16 cellular contexts compared by ENCODE assay signal in the genomic region with DNA sequence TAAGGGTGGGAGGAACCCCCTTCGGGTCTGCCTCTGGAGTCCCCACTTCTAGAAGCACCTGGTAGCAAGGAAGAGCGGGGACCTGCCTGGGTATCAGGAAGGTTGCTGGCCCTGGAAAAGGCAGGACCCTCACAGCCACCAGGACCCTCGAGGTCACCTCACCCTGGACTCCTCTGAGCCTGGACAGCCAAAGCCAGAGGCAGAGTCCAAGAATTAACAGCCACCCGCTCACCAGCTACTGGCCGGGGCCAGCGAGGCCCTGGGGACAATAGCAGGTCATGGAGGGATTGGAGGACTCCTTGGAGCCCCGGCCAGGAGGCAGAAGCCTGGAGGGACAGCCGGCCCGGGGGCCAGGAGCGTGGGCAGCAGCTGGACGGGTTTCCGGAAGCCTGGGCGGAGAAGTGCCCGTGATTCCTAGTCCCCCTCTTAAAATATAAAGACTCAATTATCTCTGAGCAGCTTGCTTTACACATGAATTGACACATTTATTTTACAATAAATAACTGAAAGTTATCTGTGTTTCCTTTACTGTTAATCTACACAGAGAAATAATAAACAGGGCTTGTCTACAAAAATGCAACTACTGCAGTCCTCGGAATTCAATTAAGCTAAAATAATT.
DNase-seq lines count a peak whose midpoint lies in the region; ATAC-seq lines count a peak whose summit lies in the region.
"Had no signal": no experiment of that assay in that cellular context is flagged by ENCODE, and none has a peak within 500 bp of the region (broad histone marks: within the 10 kb centered on the region; RNA-seq: fewer than 3 reads in every experiment).

No MANE protein-coding gene starts in this region.

- H3K27ac ChIP-seq in effector memory CD4-positive, alpha-beta T cell (ENCODE audit: insufficient read depth, low read length, poor library complexity, severe bottlenecking) = peak overlapping the region; percentile 97
- H3K27ac ChIP-seq: brain microvascular endothelial cell, gastroesophageal sphincter, left lung had no signal

- DNase-seq in activated T-cell treated with anti-CD3 and anti-CD28 coated beads, Interleukin-2, amount 50 U/mL, for 1 hour = peak; percentile 23
- DNase-seq in activated T-cell treated with anti-CD3 and anti-CD28 coated beads for 4 hours (no peak), GM19238 (ENCODE audit: insufficient read length, low spot score) (no peak)
- DNase-seq in activated T-cell treated with anti-CD3 and anti-CD28 coated beads, Interleukin-2, amount 50 U/mL, for 24 hours = peak; percentile 37
- no peak for DNase-seq in effector memory CD4-positive, alpha-beta T cell
- DNase-seq in stimulated activated naive CD8-positive, alpha-beta T cell treated with anti-CD3 and anti-CD28 coated beads, Interleukin-15, amount 100 ng/mL, for 72 hours = no peak
- DNase-seq: activated CD4-positive, CD25-positive, alpha-beta regulatory T cell; activated gamma-delta T cell treated with Interleukin-2 at 50 U/mL for 16 hours; brain microvascular endothelial cell; NCI-H1930 had no signal

- no peaks in the 10 kb centered on the region for H3K9me3 ChIP-seq in effector memory CD4-positive, alpha-beta T cell (ENCODE audit: control insufficient read depth, low read length)
- H3K9me3 ChIP-seq: gastroesophageal sphincter, left lung had no signal

- H3K27me3 ChIP-seq in effector memory CD4-positive, alpha-beta T cell (replicated peaks; ENCODE audit: control insufficient read depth, insufficient read depth, low read length, poor library complexity, severe bottlenecking) = no peaks in the 10 kb centered on the region

- no peaks in the 10 kb centered on the region for H3K27me3 Mint-ChIP-seq in activated T-cell treated with anti-CD3 and anti-CD28 coated beads, Interleukin-2, amount 50 U/mL, for 24 hours
- no peaks in the 10 kb centered on the region for H3K27me3 Mint-ChIP-seq in stimulated activated naive CD8-positive, alpha-beta T cell treated with anti-CD3 and anti-CD28 coated beads, Interleukin-15, amount 100 ng/mL, for 72 hours

- H3K4me1 ChIP-seq in effector memory CD4-positive, alpha-beta T cell (ENCODE audit: control insufficient read depth, insufficient read depth, low read length, poor library complexity, severe bottlenecking) = peaks cover 92% of the 10 kb centered on the region
- H3K4me1 ChIP-seq: gastroesophageal sphincter, left lung had no signal

- H3K36me3 ChIP-seq in effector memory CD4-positive, alpha-beta T cell (ENCODE audit: control insufficient read depth, insufficient read depth, low read length) = peaks cover 60% of the 10 kb centered on the region
- H3K36me3 ChIP-seq: brain microvascular endothelial cell, gastroesophageal sphincter, left lung had no signal

- H3K9me3 Mint-ChIP-seq in activated T-cell treated with anti-CD3 and anti-CD28 coated beads, Interleukin-2, amount 50 U/mL, for 24 hours = no peaks in the 10 kb centered on the region
- no peaks in the 10 kb centered on the region for H3K9me3 Mint-ChIP-seq in stimulated activated naive CD8-positive, alpha-beta T cell treated with anti-CD3 and anti-CD28 coated beads, Interleukin-15, amount 100 ng/mL, for 72 hours

- H3K4me3 ChIP-seq in effector memory CD4-positive, alpha-beta T cell (ENCODE audit: insufficient read depth, low read depth, low read length, poor library complexity, severe bottlenecking) = peak overlapping the region; percentile 16
- H3K4me3 ChIP-seq: gastroesophageal sphincter, left lung had no signal

- H3K27ac Mint-ChIP-seq in activated T-cell treated with anti-CD3 and anti-CD28 coated beads, Interleukin-2, amount 50 U/mL, for 24 hours = peak overlapping the region; percentile 100
- H3K27ac Mint-ChIP-seq in stimulated activated naive CD8-positive, alpha-beta T cell treated with anti-CD3 and anti-CD28 coated beads, Interleukin-15, amount 100 ng/mL, for 72 hours = peak overlapping the region; percentile 88 to 95

- ATAC-seq in stimulated activated naive CD8-positive, alpha-beta T cell treated with anti-CD3 and anti-CD28 coated beads, Interleukin-15, amount 100 ng/mL, for 72 hours = no peak
- ATAC-seq in HG03097 (IDR thresholded peaks at IDR 0.05; ENCODE audit: low FRiP score, unreplicated experiment) = no peak
- no peak for ATAC-seq in HG03565 (IDR thresholded peaks at IDR 0.05; ENCODE audit: unreplicated experiment)
- ATAC-seq: gastroesophageal sphincter, left lung, sciatic nerve had no signal

- H3K36me3 Mint-ChIP-seq in activated T-cell treated with anti-CD3 and anti-CD28 coated beads, Interleukin-2, amount 50 U/mL, for 24 hours (ENCODE audit: low read depth) = peaks cover 96% of the 10 kb centered on the region
- H3K36me3 Mint-ChIP-seq: IgD-negative memory B cell had no signal

- peak overlapping the region; percentile 99 for H3K4me3 Mint-ChIP-seq in activated T-cell treated with anti-CD3 and anti-CD28 coated beads, Interleukin-2, amount 50 U/mL, for 24 hours
- H3K4me3 Mint-ChIP-seq in stimulated activated naive CD8-positive, alpha-beta T cell treated with anti-CD3 and anti-CD28 coated beads, Interleukin-15, amount 100 ng/mL, for 72 hours = peak overlapping the region; percentile 81 to 87

- peaks cover 97% of the 10 kb centered on the region for H3K4me1 Mint-ChIP-seq in activated T-cell treated with anti-CD3 and anti-CD28 coated beads, Interleukin-2, amount 50 U/mL, for 24 hours (ENCODE audit: low read depth)
- H3K4me1 Mint-ChIP-seq in stimulated activated naive CD8-positive, alpha-beta T cell treated with anti-CD3 and anti-CD28 coated beads, Interleukin-15, amount 100 ng/mL, for 72 hours = peaks cover 97% of the 10 kb centered on the region

Comparison
In these comparisons a context has a peak if more than half of its experiments do, and no peak if none do; other contexts are left out.
1. DNase-seq: peak in activated T-cell treated with anti-CD3 and anti-CD28 coated beads, Interleukin-2, amount 50 U/mL, for 1 hour (single experiment) and activated T-cell treated with anti-CD3 and anti-CD28 coated beads, Interleukin-2, amount 50 U/mL, for 24 hours (single experiment); none in activated T-cell treated with anti-CD3 and anti-CD28 coated beads for 4 hours (single experiment), effector memory CD4-positive, alpha-beta T cell (0 of 3), stimulated activated naive CD8-positive, alpha-beta T cell treated with anti-CD3 and anti-CD28 coated beads, Interleukin-15, amount 100 ng/mL, for 72 hours (0 of 2) and GM19238 (single experiment).